8 cellular contexts compared by ENCODE assay signal in the genomic region with DNA sequence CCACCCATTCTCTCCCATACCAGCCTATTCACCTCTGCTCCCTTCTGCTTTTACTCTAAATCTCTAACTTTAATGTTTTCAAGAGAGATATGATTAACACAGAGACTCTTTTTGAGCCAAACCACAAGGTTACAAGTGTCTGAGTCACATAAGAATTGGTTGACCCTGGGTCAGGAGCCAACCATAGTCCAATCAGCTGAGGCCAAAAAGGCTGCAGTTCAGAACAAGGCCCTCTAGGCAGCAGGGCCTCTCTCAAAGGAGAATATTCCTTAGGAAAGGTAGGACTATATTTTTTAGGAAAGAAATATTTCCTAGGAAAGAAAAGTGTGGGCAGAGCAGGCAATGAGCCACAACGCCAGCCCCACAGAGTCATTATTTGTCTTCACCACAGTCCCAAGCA. TPM values are rescaled to one million over a fixed set of nuclear protein-coding genes. Genes with fewer than 3 reads are reported as not detected.
DNase-seq lines count a peak whose midpoint lies in the region; ATAC-seq, FAIRE-seq and TF ChIP-seq lines count a peak whose summit lies in the region.

No MANE protein-coding gene starts in this region.

- intact Hi-C loops in Caco-2 (cut with micrococcal nuclease; ENCODE audit: unreplicated experiment): no loop called here

- H3K9ac ChIP-seq in mucosa of rectum (ENCODE audit: low read depth in 1 of 2, low read length in 2 of 2): no peak overlapping the region

- ATAC-seq in GM21367 (IDR thresholded peaks at IDR 0.05; ENCODE audit: unreplicated experiment): no peak

- CTCF ChIA-PET in Caco-2 (lab: Charles Lee): no interaction called here

- H3K27ac ChIP-seq in mucosa of rectum (ENCODE audit: low read depth in 2 of 2, low read length in 2 of 2): peak overlapping the region; percentile 38 to 78

- H3K4me1 ChIP-seq in Caco-2 (peaks cover 23% of the 10 kb centered on the region; the same call in 1 of the 2 replicates), mucosa of rectum (ENCODE audit: control insufficient read depth in 2 of 2, insufficient read depth in 2 of 2, low read length in 2 of 2) (peaks cover 21 to 30% of the 10 kb centered on the region in 2 donors)

- H3K27me3 Mint-ChIP-seq in Caco-2 (ENCODE audit: insufficient read depth, unreplicated experiment): no peaks in the 10 kb centered on the region

- H3K27ac Mint-ChIP-seq in Caco-2 (ENCODE audit: unreplicated experiment): peak overlapping the region; percentile 27

- H3K27me3 ChIP-seq in Caco-2 (replicated peaks; ENCODE audit: control insufficient read depth, insufficient read depth, low read length) (no peaks in the 10 kb centered on the region), mucosa of rectum (ENCODE audit: control insufficient read depth in 2 of 2, insufficient read depth in 2 of 2, low read length in 2 of 2) (no peaks in the 10 kb centered on the region)

- peaks cover 24% of the 10 kb centered on the region for H3K9me3 Mint-ChIP-seq in Caco-2 (ENCODE audit: unreplicated experiment)

- no peak for TF ChIP-seq CTCF in Caco-2 (IDR thresholded peaks at IDR 0.05; ENCODE audit: insufficient read depth in 1 of 2, low read depth in 1 of 2, low read length in 1 of 2, severe bottlenecking in 1 of 2, unreplicated experiment in 1 of 2)
- TF ChIP-seq CTCF in astrocyte of the spinal cord (IDR thresholded peaks at IDR 0.05; ENCODE audit: low read depth, low read length): no peak

- peaks cover 4% of the 10 kb centered on the region for H3K36me3 Mint-ChIP-seq in Caco-2 (ENCODE audit: insufficient read depth, unreplicated experiment)

- DNase-seq in Caco-2: peak; percentile 18 to 38
- no peak for DNase-seq in GM19239 (ENCODE audit: insufficient read length, low spot score)
- peak; percentile 67 for DNase-seq in LHCN-M2 (ENCODE audit: low read depth)
- peak; percentile 79 for DNase-seq in astrocyte of the spinal cord (ENCODE audit: low read depth, low spot score)
- DNase-seq in NCI-H128 (lab: John Stamatoyannopoulos, UW; ENCODE audit: unreplicated experiment): no peak
- DNase-seq in NCI-H1048 (lab: John Stamatoyannopoulos, UW): no peak

- BruUV-seq in Caco-2 (replicated peaks; lab: Mats Ljungman, UMichigan): no TSS peak

- H3K36me3 ChIP-seq in Caco-2 (ENCODE audit: control insufficient read depth, insufficient read depth, low read length): no peaks in the 10 kb centered on the region
- H3K36me3 ChIP-seq in mucosa of rectum (ENCODE audit: control insufficient read depth in 2 of 2, insufficient read depth in 2 of 2, low read length in 2 of 2): no peaks in the 10 kb centered on the region

- H3K9me3 ChIP-seq in Caco-2 (no peaks in the 10 kb centered on the region), mucosa of rectum (ENCODE audit: control insufficient read depth in 2 of 2, low read length in 2 of 2) (no peaks in the 10 kb centered on the region)

- peak; percentile 87 for FAIRE-seq in GM19239 (lab: Jason Lieb, UNC)

- H3K4me1 Mint-ChIP-seq in Caco-2 (ENCODE audit: low read depth, unreplicated experiment): peaks cover 28% of the 10 kb centered on the region

- H3K4me3 ChIP-seq in Caco-2 (ENCODE audit: low read depth, low read length) (no peak overlapping the region), astrocyte of the spinal cord (ENCODE audit: low read depth, low read length) (no peak overlapping the region), mucosa of rectum (ENCODE audit: low read length in 2 of 2) (peak overlapping the region; percentile 85 to 86)

- POLR2A ChIA-PET in Caco-2 (lab: Charles Lee): no interaction called here

- peak overlapping the region; percentile 76 for H3K4me3 Mint-ChIP-seq in Caco-2 (ENCODE audit: unreplicated experiment)

- in situ Hi-C loops in astrocyte of the spinal cord (cut with HindIII; ENCODE audit: low sequenced_read_pairs): no loop called here

RNA-seq across cellular contexts. Expression of a gene that starts 2.3 kb away (rescaled TPM):
- 9.3 and 11.6 TPM in 2 replicates for total RNA-seq in Caco-2 (2022)
- 0.06 TPM in 2 replicates for total RNA-seq in LHCN-M2 (2014; rRNA removed)
- polyA plus RNA-seq in LHCN-M2 (2012): 0.02 TPM

Comparison
In these comparisons a context has a peak if more than half of its experiments do, and no peak if none do; other contexts are left out.
1. DNase-seq: peak in Caco-2 (2 of 2), LHCN-M2 (single experiment) and astrocyte of the spinal cord (single experiment); none in GM19239 (single experiment), NCI-H128 (single experiment) and NCI-H1048 (single experiment).
2. H3K4me3 ChIP-seq: peak in mucosa of rectum (2 of 2); none in Caco-2 (single experiment) and astrocyte of the spinal cord (single experiment).